In the genomic region with DNA sequence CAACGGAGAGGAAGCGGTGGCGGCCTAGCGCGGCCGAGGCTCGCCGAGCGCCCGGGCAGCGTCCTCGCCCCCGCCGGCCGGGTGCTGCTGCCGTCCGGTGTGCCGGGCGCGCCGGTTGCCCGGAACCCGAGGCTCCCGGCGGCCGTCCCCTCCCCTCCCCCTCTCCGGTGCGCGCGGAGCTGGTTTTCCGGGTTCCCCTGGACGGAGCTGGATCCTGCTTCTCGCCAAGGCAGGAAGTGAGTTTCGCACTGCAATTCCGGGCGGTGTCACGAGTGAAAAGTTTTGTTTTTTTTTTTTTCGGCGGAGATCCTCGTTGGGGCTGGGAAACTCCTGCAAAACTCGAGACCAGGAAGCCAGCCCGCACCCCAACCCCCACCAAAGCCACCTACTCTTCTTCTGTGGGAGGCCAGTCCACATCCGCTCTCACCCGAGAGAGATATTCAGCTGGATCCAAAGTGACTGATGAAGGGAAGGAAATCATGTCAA, we compare ENCODE assay signal across 8 cellular contexts. TPM values are rescaled to one million over a fixed set of nuclear protein-coding genes. Genes with fewer than 3 reads are reported as not detected.
DNase-seq lines count a peak whose midpoint lies in the region; ATAC-seq and TF ChIP-seq lines count a peak whose summit lies in the region.

A gene with protein sequence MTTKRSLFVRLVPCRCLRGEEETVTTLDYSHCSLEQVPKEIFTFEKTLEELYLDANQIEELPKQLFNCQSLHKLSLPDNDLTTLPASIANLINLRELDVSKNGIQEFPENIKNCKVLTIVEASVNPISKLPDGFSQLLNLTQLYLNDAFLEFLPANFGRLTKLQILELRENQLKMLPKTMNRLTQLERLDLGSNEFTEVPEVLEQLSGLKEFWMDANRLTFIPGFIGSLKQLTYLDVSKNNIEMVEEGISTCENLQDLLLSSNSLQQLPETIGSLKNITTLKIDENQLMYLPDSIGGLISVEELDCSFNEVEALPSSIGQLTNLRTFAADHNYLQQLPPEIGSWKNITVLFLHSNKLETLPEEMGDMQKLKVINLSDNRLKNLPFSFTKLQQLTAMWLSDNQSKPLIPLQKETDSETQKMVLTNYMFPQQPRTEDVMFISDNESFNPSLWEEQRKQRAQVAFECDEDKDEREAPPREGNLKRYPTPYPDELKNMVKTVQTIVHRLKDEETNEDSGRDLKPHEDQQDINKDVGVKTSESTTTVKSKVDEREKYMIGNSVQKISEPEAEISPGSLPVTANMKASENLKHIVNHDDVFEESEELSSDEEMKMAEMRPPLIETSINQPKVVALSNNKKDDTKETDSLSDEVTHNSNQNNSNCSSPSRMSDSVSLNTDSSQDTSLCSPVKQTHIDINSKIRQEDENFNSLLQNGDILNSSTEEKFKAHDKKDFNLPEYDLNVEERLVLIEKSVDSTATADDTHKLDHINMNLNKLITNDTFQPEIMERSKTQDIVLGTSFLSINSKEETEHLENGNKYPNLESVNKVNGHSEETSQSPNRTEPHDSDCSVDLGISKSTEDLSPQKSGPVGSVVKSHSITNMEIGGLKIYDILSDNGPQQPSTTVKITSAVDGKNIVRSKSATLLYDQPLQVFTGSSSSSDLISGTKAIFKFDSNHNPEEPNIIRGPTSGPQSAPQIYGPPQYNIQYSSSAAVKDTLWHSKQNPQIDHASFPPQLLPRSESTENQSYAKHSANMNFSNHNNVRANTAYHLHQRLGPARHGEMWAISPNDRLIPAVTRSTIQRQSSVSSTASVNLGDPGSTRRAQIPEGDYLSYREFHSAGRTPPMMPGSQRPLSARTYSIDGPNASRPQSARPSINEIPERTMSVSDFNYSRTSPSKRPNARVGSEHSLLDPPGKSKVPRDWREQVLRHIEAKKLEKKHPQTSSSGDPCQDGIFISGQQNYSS (N-terminal part only) (plus strand): TSS at position 300 of the 486 bp plus-strand sequence. CDS start 66,144 bp downstream, outside the sequence.

- H3K4me3 Mint-ChIP-seq in mesothelial cell of epicardium, result peak within 1 kb of the TSS; percentile 92

- DNase-seq in NOMO-1 treated with dmso at 0.1 percent for 144 hours (lab: John Stamatoyannopoulos, UW; ENCODE audit: unreplicated experiment) (peak; percentile 54), mesothelial cell of epicardium (ENCODE audit: low spot score in 2 of 2, unreplicated experiment in 2 of 2) (peak; percentile 49 to 79)
- peak; percentile 60 for DNase-seq in activated CD8-positive, alpha-beta memory T cell treated with anti-CD3 and anti-CD28 coated beads, Interleukin-2, amount 50 U/mL, for 4 hours
- DNase-seq in stimulated activated CD8-positive, alpha-beta memory T cell treated with anti-CD3 and anti-CD28 coated beads, Interleukin-15, amount 100 ng/mL, for 48 hours (ENCODE audit: low read depth in 2 of 2), result peak; percentile 50 to 56

- peaks cover 4% of the 10 kb centered on the region for H3K36me3 Mint-ChIP-seq in mesothelial cell of epicardium

- H3K4me1 ChIP-seq in ACC112 (ENCODE audit: control insufficient read depth, insufficient read depth, low read length, unreplicated experiment), result peaks cover 7% of the 10 kb centered on the region

- peak within 1 kb of the TSS; percentile 89 for H3K27ac ChIP-seq in ACC112 (ENCODE audit: low read depth, low read length)

- H3K27me3 ChIP-seq in ACC112 (ENCODE audit: insufficient read depth, low read length), result no peaks in the 10 kb centered on the region

- peak within 1 kb of the TSS; percentile 95 for H2AFZ ChIP-seq in ACC112 (ENCODE audit: low read length, unreplicated experiment)

- peak within 1 kb of the TSS; percentile 99 for H3K27ac Mint-ChIP-seq in mesothelial cell of epicardium

- H3K9me3 Mint-ChIP-seq in mesothelial cell of epicardium, result no peaks in the 10 kb centered on the region

- H3K36me3 ChIP-seq in ACC112 (ENCODE audit: insufficient read depth, low read length), result peaks cover 4% of the 10 kb centered on the region; the same call in 1 of the 2 replicates

- peaks cover 49% of the 10 kb centered on the region for H3K79me2 ChIP-seq in ACC112 (ENCODE audit: control insufficient read depth, insufficient read depth, low read length, unreplicated experiment)

- in situ Hi-C loops in endometrial microvascular endothelial cells (cut with HindIII; ENCODE audit: inconsistent ontology term, low pct_unique_long_range_greater_than_20kb, low sequenced_read_pairs), result no loop called here

- no peak for TF ChIP-seq CTCF in mesothelial cell of epicardium (IDR thresholded peaks at IDR 0.05; ENCODE audit: unreplicated experiment)

- H3K4me3 ChIP-seq in ACC112 (ENCODE audit: low read depth, low read length), result peak within 1 kb of the TSS; percentile 93

- H3K27me3 Mint-ChIP-seq in mesothelial cell of epicardium (ENCODE audit: low read depth), result no peaks in the 10 kb centered on the region

- peaks cover 43% of the 10 kb centered on the region for H3K4me1 Mint-ChIP-seq in mesothelial cell of epicardium

- peak; percentile 31 for ATAC-seq in GM18517 (IDR thresholded peaks at IDR 0.05; ENCODE audit: unreplicated experiment)
- peak; percentile 20 for ATAC-seq in HG03095 (IDR thresholded peaks at IDR 0.05; ENCODE audit: unreplicated experiment)

RNA-seq across cellular contexts. Expression of the gene that starts here (rescaled TPM):
- total RNA-seq in endometrial microvascular endothelial cells (ENCODE audit: inconsistent ontology term) (27.5 TPM), mesothelial cell of epicardium (75.7 to 83.3 TPM (median 81.8 TPM) in 3 replicates)

Comparison
In these comparisons a context has a peak if more than half of its experiments do, and no peak if none do; other contexts are left out.
1. Peak in every context shown above with its lines: DNase-seq, ATAC-seq, H3K4me3 ChIP-seq and H3K27ac ChIP-seq.